Comparison of ENCODE assay signal across 27 cellular contexts in genomic region chr21:39523930-39524329, GRCh38.
"Had no signal": no experiment of that assay in that cellular context is flagged by ENCODE, and none has a peak within 500 bp of the region (broad histone marks: within the 10 kb centered on the region; RNA-seq: fewer than 3 reads in every experiment).

No MANE protein-coding gene starts in this region.

- H3K27ac ChIP-seq: left ventricle myocardium inferior, right atrium auricular region, tibial artery, upper lobe of right lung, WERI-Rb-1 had no signal

- H3K4me1 Mint-ChIP-seq: activated CD4-positive, alpha-beta T cell treated with anti-CD3 and anti-CD28 coated beads, Interleukin-2, amount 10 ng/mL, durations not matched to agents 24 days and 14 days; activated naive CD4-positive, alpha-beta T cell treated with anti-CD3 and anti-CD28 coated beads, Interleukin-2, amount 10 ng/mL, durations not matched to agents 7 days and 5 days; naive thymus-derived CD4-positive, alpha-beta T cell had no signal

- H3K27me3 Mint-ChIP-seq: activated CD4-positive, alpha-beta T cell treated with anti-CD3 and anti-CD28 coated beads, Interleukin-2, amount 10 ng/mL, durations not matched to agents 24 days and 14 days had no signal

- DNase-seq: activated CD4-positive, alpha-beta memory T cell treated with anti-CD3 and anti-CD28 coated beads for 36 hours; activated CD4-positive, alpha-beta T cell treated with anti-CD3 and anti-CD28 coated beads, Interleukin-2, amount 10 ng/mL, durations not matched to agents 24 days and 14 days; activated CD4-positive, CD25-positive, alpha-beta regulatory T cell treated with anti-CD3 and anti-CD28 coated beads, Interleukin-2, amount 50 U/mL, for 72 hours; activated CD8-positive, alpha-beta memory T cell treated with anti-CD3 and anti-CD28 coated beads, Interleukin-2, amount 50 U/mL, for 48 hours; activated gamma-delta T cell; activated naive CD4-positive, alpha-beta T cell treated with anti-CD3 and anti-CD28 coated beads, Interleukin-2, amount 10 ng/mL, durations not matched to agents 7 days and 5 days; activated T-cell treated with anti-CD3 and anti-CD28 coated beads, Interleukin-2, amount 50 U/mL, for 24 hours; amniotic stem cell; endodermal cell; kidney glomerular epithelial cell; naive thymus-derived CD4-positive, alpha-beta T cell; occipital lobe; stimulated activated CD4-positive, alpha-beta T cell treated with anti-CD3 and anti-CD28 coated beads, Interleukin-15, amount 100 ng/mL, for 24 hours; stimulated activated CD4-positive, alpha-beta T cell treated with anti-CD3 and anti-CD28 coated beads, Interleukin-2, amount 100 ng/mL, for 24 hours; stimulated activated naive B cell treated with anti-CD40 and anti-IgM and Interleukin-4, amounts not matched to agents 10 μg/mL and 1 μg/mL and 100 μg/mL, for 72 hours; T-helper 9 cell; tibial artery; upper lobe of right lung; WERI-Rb-1 had no signal

- H3K27me3 ChIP-seq: heart right ventricle, right atrium auricular region, stomach, tibial artery, upper lobe of right lung had no signal

- H3K4me3 ChIP-seq: heart right ventricle, left ventricle myocardium inferior, lung, right atrium auricular region, stomach, tibial artery, upper lobe of right lung had no signal

- ATAC-seq: naive thymus-derived CD4-positive, alpha-beta T cell; stimulated activated naive B cell treated with anti-CD40 and anti-IgM and Interleukin-4, amounts not matched to agents 10 μg/mL and 1 μg/mL and 100 μg/mL, for 72 hours had no signal

- H3K36me3 Mint-ChIP-seq: activated CD4-positive, alpha-beta memory T cell treated with anti-CD3 and anti-CD28 coated beads for 36 hours; activated naive CD4-positive, alpha-beta T cell treated with anti-CD3 and anti-CD28 coated beads, Interleukin-2, amount 10 ng/mL, durations not matched to agents 7 days and 5 days; naive thymus-derived CD4-positive, alpha-beta T cell; stimulated activated naive B cell treated with anti-CD40 and anti-IgM and Interleukin-4, amounts not matched to agents 10 μg/mL and 1 μg/mL and 100 μg/mL, for 72 hours had no signal

- H3K27ac Mint-ChIP-seq: activated CD4-positive, alpha-beta memory T cell treated with anti-CD3 and anti-CD28 coated beads for 36 hours; activated CD4-positive, alpha-beta T cell treated with anti-CD3 and anti-CD28 coated beads, Interleukin-2, amount 10 ng/mL, durations not matched to agents 24 days and 14 days; activated naive CD4-positive, alpha-beta T cell treated with anti-CD3 and anti-CD28 coated beads, Interleukin-2, amount 10 ng/mL, durations not matched to agents 7 days and 5 days; activated T-cell treated with anti-CD3 and anti-CD28 coated beads, Interleukin-2, amount 50 U/mL, for 24 hours; dendritic cell treated with granulocyte-macrophage colony-stimulating factor and Interleukin-4, amounts not matched to agents 40 ng/mL and 50 ng/mL, for 4 days; endodermal cell; stimulated activated naive B cell treated with anti-CD40 and anti-IgM and Interleukin-4, amounts not matched to agents 10 μg/mL and 1 μg/mL and 100 μg/mL, for 72 hours; T-helper 1 cell treated with Interleukin-12 subunit alpha and Interleukin-12 subunit beta and Interleukin-4 antibody, amounts not matched to agents 30 μg/mL and 1 μg/mL, for 36 hours had no signal

- H3K9me3 Mint-ChIP-seq: activated CD4-positive, alpha-beta memory T cell treated with anti-CD3 and anti-CD28 coated beads for 36 hours; activated CD4-positive, alpha-beta T cell treated with anti-CD3 and anti-CD28 coated beads, Interleukin-2, amount 10 ng/mL, durations not matched to agents 24 days and 14 days; activated naive CD4-positive, alpha-beta T cell treated with anti-CD3 and anti-CD28 coated beads, Interleukin-2, amount 10 ng/mL, durations not matched to agents 7 days and 5 days; activated T-cell treated with anti-CD3 and anti-CD28 coated beads, Interleukin-2, amount 50 U/mL, for 24 hours; dendritic cell treated with granulocyte-macrophage colony-stimulating factor and Interleukin-4, amounts not matched to agents 40 ng/mL and 50 ng/mL, for 4 days; naive thymus-derived CD4-positive, alpha-beta T cell; neural crest cell; stimulated activated naive B cell treated with anti-CD40 and anti-IgM and Interleukin-4, amounts not matched to agents 10 μg/mL and 1 μg/mL and 100 μg/mL, for 72 hours; T-helper 1 cell treated with Interleukin-12 subunit alpha and Interleukin-12 subunit beta and Interleukin-4 antibody, amounts not matched to agents 30 μg/mL and 1 μg/mL, for 36 hours had no signal

- H3K9me3 ChIP-seq: left ventricle myocardium inferior, right atrium auricular region, stomach, tibial artery, upper lobe of right lung had no signal

- H3K4me3 Mint-ChIP-seq: activated CD4-positive, alpha-beta memory T cell treated with anti-CD3 and anti-CD28 coated beads for 36 hours; activated CD4-positive, alpha-beta T cell treated with anti-CD3 and anti-CD28 coated beads, Interleukin-2, amount 10 ng/mL, durations not matched to agents 24 days and 14 days; activated naive CD4-positive, alpha-beta T cell treated with anti-CD3 and anti-CD28 coated beads, Interleukin-2, amount 10 ng/mL, durations not matched to agents 7 days and 5 days; activated T-cell treated with anti-CD3 and anti-CD28 coated beads, Interleukin-2, amount 50 U/mL, for 24 hours; dendritic cell treated with granulocyte-macrophage colony-stimulating factor and Interleukin-4, amounts not matched to agents 40 ng/mL and 50 ng/mL, for 4 days; endodermal cell; naive thymus-derived CD4-positive, alpha-beta T cell; neural crest cell; stimulated activated naive B cell treated with anti-CD40 and anti-IgM and Interleukin-4, amounts not matched to agents 10 μg/mL and 1 μg/mL and 100 μg/mL, for 72 hours; T-helper 1 cell treated with Interleukin-12 subunit alpha and Interleukin-12 subunit beta and Interleukin-4 antibody, amounts not matched to agents 30 μg/mL and 1 μg/mL, for 36 hours had no signal

- H3K36me3 ChIP-seq: heart right ventricle, left ventricle myocardium inferior, right atrium auricular region, stomach, tibial artery, upper lobe of right lung, WERI-Rb-1 had no signal
